In genomic region chr6:139249387-139249786, GRCh38 we compare ENCODE assay signal across 14 cellular contexts. TPM values are rescaled to one million over a fixed set of nuclear protein-coding genes. Genes with fewer than 3 reads are reported as not detected.
DNase-seq lines count a peak whose midpoint lies in the region; FAIRE-seq and TF ChIP-seq lines count a peak whose summit lies in the region.
"Had no signal": no experiment of that assay in that cellular context is flagged by ENCODE, and none has a peak within 500 bp of the region (broad histone marks: within the 10 kb centered on the region; RNA-seq: fewer than 3 reads in every experiment).

No MANE protein-coding gene starts in this region.

- H3K79me2 ChIP-seq in Karpas-422 (ENCODE audit: low read length) = no peaks in the 10 kb centered on the region

- CTCF ChIA-PET in activated naive CD4-positive, alpha-beta T cell treated with anti-CD3 and anti-CD28 coated beads for 36 hours (lab: Charles Lee) = interaction anchor here (0.6 to 2.1 kb wide), 6 partner anchors 8 to 1132 kb away, joined by 3 to 6 read pairs (median 5); no protein-coding TSS in a partner anchor

- H3K9me3 Mint-ChIP-seq in activated naive CD4-positive, alpha-beta T cell treated with anti-CD3 and anti-CD28 coated beads for 36 hours = no peaks in the 10 kb centered on the region

- H3K36me3 ChIP-seq in Karpas-422 (ENCODE audit: insufficient read depth, low read length) = peaks cover 4% of the 10 kb centered on the region; the same call in 1 of the 2 replicates
- H3K36me3 ChIP-seq: ovary had no signal

- H3K4me1 Mint-ChIP-seq in activated naive CD4-positive, alpha-beta T cell treated with anti-CD3 and anti-CD28 coated beads for 36 hours (ENCODE audit: low read depth) = peaks cover 46% of the 10 kb centered on the region

- no peaks in the 10 kb centered on the region for H3K36me3 Mint-ChIP-seq in activated naive CD4-positive, alpha-beta T cell treated with anti-CD3 and anti-CD28 coated beads for 36 hours (ENCODE audit: low read depth)

- H3K27ac ChIP-seq in Karpas-422 (ENCODE audit: low read length) = peak overlapping the region; percentile 32; the same call in 1 of the 2 replicates
- H3K27ac ChIP-seq: ovary had no signal

- no peaks in the 10 kb centered on the region for H3K9me2 ChIP-seq in Karpas-422 (replicated peaks; ENCODE audit: insufficient read depth, low read length)

- no peaks in the 10 kb centered on the region for H3K27me3 ChIP-seq in Karpas-422 (ENCODE audit: low read length)
- H3K27me3 ChIP-seq: ovary had no signal

- TF ChIP-seq CTCF in GM13976 (IDR thresholded peaks at IDR 0.05; ENCODE audit: borderline replicate concordance, control extremely low read depth, extremely low read depth, insufficient read depth, missing control alignments) = no peak

- H3K4me3 ChIP-seq in Karpas-422 (ENCODE audit: low read length) = no peak overlapping the region
- H3K4me3 ChIP-seq: ovary had no signal

- intact Hi-C loops in activated naive CD4-positive, alpha-beta T cell treated with anti-CD3 and anti-CD28 coated beads for 36 hours (cut with micrococcal nuclease) = loop anchor here (1.0 to 5.0 kb wide), 4 partner anchors 13 to 124 kb away; no protein-coding TSS in a partner anchor

- DNase-seq in GM13976 (ENCODE audit: low spot score) = peak; percentile 34
- no peak for DNase-seq in Karpas-422
- DNase-seq in activated naive CD4-positive, alpha-beta T cell treated with anti-CD3 and anti-CD28 coated beads for 36 hours = peak; percentile 66
- peak; percentile 29 for DNase-seq in stimulated activated CD4-positive, alpha-beta T cell treated with anti-CD3 and anti-CD28 coated beads, Interleukin-12 subunit alpha, Interleukin-12 subunit beta, amount 100 ng/mL, for 4 hours
- no peak for DNase-seq in urothelium cell line (ENCODE audit: low spot score)
- no peak for DNase-seq in DMS79 treated with DMSO at 0.1 percent for 48 hours (lab: John Stamatoyannopoulos, UW)
- DNase-seq in amygdala (lab: John Stamatoyannopoulos, UW) = no peak
- DNase-seq in hepatic stellate cell (ENCODE audit: low spot score) = no peak
- DNase-seq: activated gamma-delta T cell, left ventricle myocardium superior, NCI-H1105 treated with DMSO at 0.1 percent for 48 hours, ovary, SW 1271 had no signal

- in situ Hi-C loops in GM13976 (cut with MboI; ENCODE audit: low sequenced_read_pairs, unreplicated experiment) = no loop called here

- no peaks in the 10 kb centered on the region for H3K27me3 Mint-ChIP-seq in activated naive CD4-positive, alpha-beta T cell treated with anti-CD3 and anti-CD28 coated beads for 36 hours (ENCODE audit: low read depth)

- H4K20me1 ChIP-seq in Karpas-422 (ENCODE audit: insufficient read depth, low read depth, low read length) = no peaks in the 10 kb centered on the region

- H3K4me3 Mint-ChIP-seq in activated naive CD4-positive, alpha-beta T cell treated with anti-CD3 and anti-CD28 coated beads for 36 hours = no peak overlapping the region

- no peak overlapping the region for H3K4me2 ChIP-seq in Karpas-422 (ENCODE audit: low read depth, low read length, poor library complexity, severe bottlenecking)

- no peak overlapping the region for H3K9ac ChIP-seq in Karpas-422 (ENCODE audit: low read length)

- no peak for FAIRE-seq in urothelium cell line (lab: Jason Lieb, UNC)
- FAIRE-seq: frontal cortex had no signal

- peaks cover 15% of the 10 kb centered on the region for H3K4me1 ChIP-seq in Karpas-422 (ENCODE audit: low read length)

- no peaks in the 10 kb centered on the region for H3K9me3 ChIP-seq in Karpas-422 (ENCODE audit: low read length)
- H3K9me3 ChIP-seq: ovary had no signal

- H3K27ac Mint-ChIP-seq in activated naive CD4-positive, alpha-beta T cell treated with anti-CD3 and anti-CD28 coated beads for 36 hours = peak overlapping the region; percentile 20

- H2AFZ ChIP-seq in Karpas-422 (ENCODE audit: low read length) = no peak overlapping the region

RNA-seq across cellular contexts. Expression of gene TXLNB, which starts 42.4 kb away (rescaled TPM):
- 14.6 and 16.3 TPM in 2 replicates for total RNA-seq in Karpas-422 (2014; rRNA removed; shearing (Covaris generic); ENCODE audit: low replicate concordance)
- under 1 TPM; 0.10 to 0.14 TPM for total RNA-seq in activated naive CD4-positive, alpha-beta T cell treated with anti-CD3 and anti-CD28 coated beads for 36 hours

Comparison
In these comparisons a context has a peak if more than half of its experiments do, and no peak if none do; other contexts are left out.
1. DNase-seq: peak in GM13976 (single experiment), activated naive CD4-positive, alpha-beta T cell treated with anti-CD3 and anti-CD28 coated beads for 36 hours (single experiment) and stimulated activated CD4-positive, alpha-beta T cell treated with anti-CD3 and anti-CD28 coated beads, Interleukin-12 subunit alpha, Interleukin-12 subunit beta, amount 100 ng/mL, for 4 hours (single experiment); none in Karpas-422 (single experiment), urothelium cell line (single experiment), DMS79 treated with DMSO at 0.1 percent for 48 hours (single experiment), amygdala (0 of 56) and hepatic stellate cell (single experiment).
2. RNA of gene TXLNB, which starts 42.4 kb away (total RNA-seq): 14.6 to 16.3 TPM in Karpas-422; 0.10 to 0.14 TPM in activated naive CD4-positive, alpha-beta T cell treated with anti-CD3 and anti-CD28 coated beads for 36 hours; every median in the first group is over 10 times any median in the second.